In genomic region chr13:113604186-113604585, GRCh38 we compare ENCODE assay signal across 28 cellular contexts. TPM values are rescaled to one million over a fixed set of nuclear protein-coding genes. Genes with fewer than 3 reads are reported as not detected.
DNase-seq lines count a peak whose midpoint lies in the region; ATAC-seq and TF ChIP-seq lines count a peak whose summit lies in the region.
"Had no signal": no experiment of that assay in that cellular context is flagged by ENCODE, and none has a peak within 500 bp of the region (broad histone marks: within the 10 kb centered on the region; RNA-seq: fewer than 3 reads in every experiment).

No MANE protein-coding gene starts in this region.

- peaks cover 37% of the 10 kb centered on the region for H3K4me1 Mint-ChIP-seq in activated naive CD8-positive, alpha-beta T cell treated with anti-CD3 and anti-CD28 coated beads, Interleukin-2, amount 50 U/mL, for 24 hours
- peaks cover 11% of the 10 kb centered on the region for H3K4me1 Mint-ChIP-seq in WTC11
- H3K4me1 Mint-ChIP-seq: nephron had no signal

- CTCF ChIA-PET in WTC11 (lab: Charles Lee) = interaction anchor here (1.7 kb wide), 1 partner anchor 13 kb away, joined by 3 read pairs; no protein-coding TSS in a partner anchor

- no peak for DNase-seq in activated naive CD8-positive, alpha-beta T cell treated with anti-CD3 and anti-CD28 coated beads, Interleukin-2, amount 50 U/mL, for 24 hours
- DNase-seq in foreskin fibroblast (no peak), NCI-H2227 (lab: John Stamatoyannopoulos, UW; ENCODE audit: unreplicated experiment) (no peak), NOMO-1 treated with DMSO at 0.1 percent for 48 hours (lab: John Stamatoyannopoulos, UW; ENCODE audit: unreplicated experiment) (no peak), WTC11 (ENCODE audit: low spot score) (no peak)
- DNase-seq: BE2C, COR-L47, DMS79 treated with DMSO at 0.1 percent for 48 hours, midbrain, NCI-H1694, NCI-H226, NCI-H774, Right ventricle myocardium superior, uterus had no signal

- H4K20me1 ChIP-seq in BLaER1 = peaks cover 100% of the 10 kb centered on the region

- no peaks in the 10 kb centered on the region for H3K9me3 Mint-ChIP-seq in activated naive CD8-positive, alpha-beta T cell treated with anti-CD3 and anti-CD28 coated beads, Interleukin-2, amount 50 U/mL, for 24 hours
- no peaks in the 10 kb centered on the region for H3K9me3 Mint-ChIP-seq in WTC11
- H3K9me3 Mint-ChIP-seq: activated T-helper 1 cell treated with anti-CD3 and anti-CD28 coated beads, Interleukin-12 subunit alpha, Interleukin-12 subunit beta, Interleukin-2, Interleukin-4 antibody, amounts not matched to agents 30 ng/mL and 10 ng/mL and 1 ng/mL, durations not matched to agents 14 hours and 24 hours and 36 hours had no signal

- H3K4me1 ChIP-seq in BLaER1 = peaks cover 71% of the 10 kb centered on the region
- H3K4me1 ChIP-seq: BE2C, uterus had no signal

- ATAC-seq in GM18499 (IDR thresholded peaks at IDR 0.05; ENCODE audit: insufficient read depth, unreplicated experiment) = peak; percentile 50
- peak; percentile 78 for ATAC-seq in HG02870 (IDR thresholded peaks at IDR 0.05; ENCODE audit: unreplicated experiment)
- peak; percentile 74 for ATAC-seq in activated naive CD8-positive, alpha-beta T cell treated with anti-CD3 and anti-CD28 coated beads, Interleukin-2, amount 50 U/mL, for 24 hours
- ATAC-seq in WTC11 = no peak
- ATAC-seq: left ventricle myocardium superior, sciatic nerve had no signal

- peaks cover 16% of the 10 kb centered on the region for H3K9me3 ChIP-seq in BLaER1
- H3K9me3 ChIP-seq: BE2C, uterus had no signal

- no peak overlapping the region for H3K9ac ChIP-seq in BLaER1
- H3K9ac ChIP-seq: KMS-11 had no signal

- H3K4me3 ChIP-seq in BLaER1 (no peak overlapping the region), foreskin fibroblast (ENCODE audit: low read depth in 1 of 2, low read length in 2 of 2) (no peak overlapping the region)
- H3K4me3 ChIP-seq: uterus had no signal

- peaks cover 32% of the 10 kb centered on the region for H3K36me3 Mint-ChIP-seq in activated naive CD8-positive, alpha-beta T cell treated with anti-CD3 and anti-CD28 coated beads, Interleukin-2, amount 50 U/mL, for 24 hours (ENCODE audit: low read depth)
- peaks cover 14% of the 10 kb centered on the region for H3K36me3 Mint-ChIP-seq in WTC11

- H3K27ac ChIP-seq in BLaER1 = no peak overlapping the region
- H3K27ac ChIP-seq: epithelial cell of prostate, KMS-11, uterus had no signal

- H3K27ac Mint-ChIP-seq in activated naive CD8-positive, alpha-beta T cell treated with anti-CD3 and anti-CD28 coated beads, Interleukin-2, amount 50 U/mL, for 24 hours = peak overlapping the region; percentile 69
- no peak overlapping the region for H3K27ac Mint-ChIP-seq in WTC11
- H3K27ac Mint-ChIP-seq: activated naive CD8-positive, alpha-beta T cell; activated T-helper 1 cell treated with anti-CD3 and anti-CD28 coated beads, Interleukin-12 subunit alpha, Interleukin-12 subunit beta, Interleukin-2, Interleukin-4 antibody, amounts not matched to agents 30 ng/mL and 10 ng/mL and 1 ng/mL, durations not matched to agents 14 hours and 24 hours and 36 hours; nephron had no signal

- 0 out of 2 replicates have a peak overlapping the region, but pooled peaks have one; percentile 7 for H3K4me2 ChIP-seq in BLaER1
- H3K4me2 ChIP-seq: KMS-11 had no signal

- TF ChIP-seq CTCF in foreskin fibroblast (IDR thresholded peaks at IDR 0.05; ENCODE audit: low read depth, low read length) = no peak
- no peak for TF ChIP-seq CTCF in WTC11 (IDR thresholded peaks at IDR 0.05)

- H3K4me3 Mint-ChIP-seq in activated naive CD8-positive, alpha-beta T cell treated with anti-CD3 and anti-CD28 coated beads, Interleukin-2, amount 50 U/mL, for 24 hours = no peak overlapping the region
- no peak overlapping the region for H3K4me3 Mint-ChIP-seq in WTC11
- H3K4me3 Mint-ChIP-seq: activated naive CD8-positive, alpha-beta T cell; activated T-helper 1 cell treated with anti-CD3 and anti-CD28 coated beads, Interleukin-12 subunit alpha, Interleukin-12 subunit beta, Interleukin-2, Interleukin-4 antibody, amounts not matched to agents 30 ng/mL and 10 ng/mL and 1 ng/mL, durations not matched to agents 14 hours and 24 hours and 36 hours; nephron had no signal

- POLR2A ChIA-PET in WTC11 (lab: Charles Lee) = no interaction called here

- H3K36me3 ChIP-seq in BLaER1 = peaks cover 98% of the 10 kb centered on the region
- H3K36me3 ChIP-seq: uterus had no signal

- H3K27me3 ChIP-seq in BLaER1 = no peaks in the 10 kb centered on the region
- H3K27me3 ChIP-seq: BE2C, uterus had no signal

- H3K27me3 Mint-ChIP-seq in activated naive CD8-positive, alpha-beta T cell treated with anti-CD3 and anti-CD28 coated beads, Interleukin-2, amount 50 U/mL, for 24 hours = no peaks in the 10 kb centered on the region
- no peaks in the 10 kb centered on the region for H3K27me3 Mint-ChIP-seq in WTC11 (ENCODE audit: low read depth)
- H3K27me3 Mint-ChIP-seq: activated naive CD8-positive, alpha-beta T cell had no signal

TF ChIP-seq in WTC11, 78 proteins besides CTCF, POLR2A, EP300 and RAD21 (continues in another document):
- TF ChIP-seq GRHL2 (CRISPR knock-in tag; IDR thresholded peaks at IDR 0.05; ENCODE audit: insufficient replicate concordance, severe bottlenecking) = no peak
- no peak for TF ChIP-seq SMAD3 (CRISPR knock-in tag; IDR thresholded peaks at IDR 0.05; ENCODE audit: borderline replicate concordance)
- TF ChIP-seq JAZF1 (CRISPR knock-in tag; IDR thresholded peaks at IDR 0.05) = no peak
- no peak for TF ChIP-seq ERG (CRISPR knock-in tag; IDR thresholded peaks at IDR 0.05)
- TF ChIP-seq ZNF281 (CRISPR knock-in tag; IDR thresholded peaks at IDR 0.05) = no peak
- no peak for TF ChIP-seq ETV6 (CRISPR knock-in tag; IDR thresholded peaks at IDR 0.05)
- TF ChIP-seq STAT6 (CRISPR knock-in tag; conservative IDR thresholded peaks at IDR 0.05; ENCODE audit: low read depth) = no peak
- no peak for TF ChIP-seq MXD4 (CRISPR knock-in tag; IDR thresholded peaks at IDR 0.05; ENCODE audit: borderline replicate concordance)
- TF ChIP-seq HMGXB4 (CRISPR knock-in tag; IDR thresholded peaks at IDR 0.05) = no peak

RNA-seq across cellular contexts. Expression of gene TFDP1, which starts 19.6 kb away (rescaled TPM):
- 52.6 to 61.2 TPM (median 54.1 TPM) in 3 replicates for total RNA-seq in WTC11 (2021)

RNA-seq across cellular contexts. Expression of gene ATP4B, which starts 53.8 kb away (rescaled TPM):
- total RNA-seq in WTC11 (2021) = not detected in 3 replicates
- total RNA-seq: A673; activated CD8-positive, alpha-beta memory T cell treated with anti-CD3 and anti-CD28 coated beads for 36 hours; activated T-helper 1 cell treated with anti-CD3 and anti-CD28 coated beads, Interleukin-12 subunit alpha, Interleukin-12 subunit beta, Interleukin-2, Interleukin-4 antibody, amounts not matched to agents 30 ng/mL and 10 ng/mL and 1 ng/mL, durations not matched to agents 14 hours and 24 hours and 36 hours; left ventricle myocardium superior; OCI-LY7; Right ventricle myocardium superior; sciatic nerve; temporal lobe had no signal
